12 cellular contexts compared by ENCODE assay signal in genomic region chr11:117606211-117606610, GRCh38.
DNase-seq lines count a peak whose midpoint lies in the region; ATAC-seq, FAIRE-seq and TF ChIP-seq lines count a peak whose summit lies in the region.
"Had no signal": no experiment of that assay in that cellular context is flagged by ENCODE, and none has a peak within 500 bp of the region (broad histone marks: within the 10 kb centered on the region; RNA-seq: fewer than 3 reads in every experiment).

No MANE protein-coding gene starts in this region.

- H3K79me2 ChIP-seq in GM12878 (ENCODE audit: control insufficient read depth, insufficient read depth, low read length), result no peaks in the 10 kb centered on the region

- DNase-seq in activated CD4-positive, alpha-beta T cell treated with anti-CD3 and anti-CD28 coated beads, Interleukin-2, amount 10 ng/mL, durations not matched to agents 24 days and 14 days, result peak; percentile 72
- no peak for DNase-seq in activated CD4-positive, alpha-beta T cell treated with anti-CD3 and anti-CD28 coated beads for 1 hour
- peak; percentile 62 for DNase-seq in GM12878 (ENCODE audit: low read depth, low spot score)
- DNase-seq in stimulated activated naive B cell treated with anti-CD40 and anti-IgM and Interleukin-4, amounts not matched to agents 10 μg/mL and 1 μg/mL and 100 μg/mL, for 72 hours, result no peak
- DNase-seq: caudate nucleus; stimulated activated CD4-positive, alpha-beta T cell treated with anti-CD3 and anti-CD28 coated beads, Interleukin-1b, Interleukin-23, amount 100 ng/mL, for 48 hours had no signal

- ATAC-seq in GM18868 (IDR thresholded peaks at IDR 0.05; ENCODE audit: unreplicated experiment), result peak; percentile 71
- ATAC-seq in HG02885 (IDR thresholded peaks at IDR 0.05; ENCODE audit: poor library complexity, unreplicated experiment), result peak; percentile 67
- ATAC-seq in GM12878, result peak; percentile 88
- ATAC-seq in HG02973 (IDR thresholded peaks at IDR 0.05; ENCODE audit: unreplicated experiment), result no peak
- ATAC-seq in stimulated activated naive B cell treated with anti-CD40 and anti-IgM and Interleukin-4, amounts not matched to agents 10 μg/mL and 1 μg/mL and 100 μg/mL, for 72 hours (replicated peaks), result no peak
- no peak for ATAC-seq in GM21737 (IDR thresholded peaks at IDR 0.05; ENCODE audit: unreplicated experiment)

- peak overlapping the region; percentile 54; the same call in 1 of the 2 replicates for H3K27ac ChIP-seq in GM12878 (ENCODE audit: control insufficient read depth, insufficient read depth)

- BruUV-seq in GM12878 (replicated peaks; lab: Mats Ljungman, UMichigan), result no TSS peak

- H3K4me3 Mint-ChIP-seq in activated CD4-positive, alpha-beta T cell treated with anti-CD3 and anti-CD28 coated beads, Interleukin-2, amount 10 ng/mL, durations not matched to agents 24 days and 14 days, result peak overlapping the region; percentile 56
- H3K4me3 Mint-ChIP-seq in stimulated activated naive B cell treated with anti-CD40 and anti-IgM and Interleukin-4, amounts not matched to agents 10 μg/mL and 1 μg/mL and 100 μg/mL, for 72 hours, result no peak overlapping the region

- FAIRE-seq in GM12878 (lab: Jason Lieb, UNC), result peak; percentile 66
- FAIRE-seq: D721Med, endothelial cell of umbilical vein had no signal

- intact Hi-C loops in activated CD4-positive, alpha-beta T cell treated with anti-CD3 and anti-CD28 coated beads, Interleukin-2, amount 10 ng/mL, durations not matched to agents 24 days and 14 days (cut with micrococcal nuclease), result no loop called here
- intact Hi-C loops in GM12878 (cut with micrococcal nuclease; ENCODE audit: unreplicated experiment), result loop anchor here (5.0 kb wide), 1 partner anchor 211 kb away; no protein-coding TSS in a partner anchor

- peak overlapping the region; percentile 52 for H3K27ac Mint-ChIP-seq in activated CD4-positive, alpha-beta T cell treated with anti-CD3 and anti-CD28 coated beads, Interleukin-2, amount 10 ng/mL, durations not matched to agents 24 days and 14 days
- no peak overlapping the region for H3K27ac Mint-ChIP-seq in stimulated activated naive B cell treated with anti-CD40 and anti-IgM and Interleukin-4, amounts not matched to agents 10 μg/mL and 1 μg/mL and 100 μg/mL, for 72 hours

- H3K9me3 ChIP-seq in GM12878 (replicated peaks; ENCODE audit: control insufficient read depth, insufficient read depth, low read length), result no peaks in the 10 kb centered on the region

- TF ChIP-seq CTCF in GM12878 (IDR thresholded peaks at IDR 0.05 in 2 of 3, conservative IDR thresholded peaks at IDR 0.05 in 1 of 3; ENCODE audit: control insufficient read depth in 2 of 3, extremely low read depth in 1 of 3, insufficient read depth in 1 of 3, low read depth in 3 of 3, low read length in 3 of 3), result no peak

- WGBS in GM12878 (ENCODE audit: insufficient coverage, insufficient replicate concordance, low lambda C conversion rate, missing lambda C conversion rate), result 3% methylated on average over 5 of the region's 5 CpGs

- no peaks in the 10 kb centered on the region for H3K36me3 ChIP-seq in GM12878 (ENCODE audit: control insufficient read depth in 2 of 2, insufficient read depth in 2 of 2, low read length in 1 of 2)

- H2AFZ ChIP-seq in GM12878 (ENCODE audit: control insufficient read depth, low read depth, low read length), result no peak overlapping the region

- no peaks in the 10 kb centered on the region for H3K36me3 Mint-ChIP-seq in activated CD4-positive, alpha-beta T cell treated with anti-CD3 and anti-CD28 coated beads, Interleukin-2, amount 10 ng/mL, durations not matched to agents 24 days and 14 days (ENCODE audit: low read depth)
- peaks cover 0 to 4% of the 10 kb centered on the region in 2 donors for H3K36me3 Mint-ChIP-seq in stimulated activated naive B cell treated with anti-CD40 and anti-IgM and Interleukin-4, amounts not matched to agents 10 μg/mL and 1 μg/mL and 100 μg/mL, for 72 hours

- TF ChIP-seq RAD21 in GM12878 (IDR thresholded peaks at IDR 0.05; ENCODE audit: insufficient read depth, low read depth, low read length), result no peak

- RAD21 ChIA-PET in GM12878 (lab: Charles Lee; ENCODE audit: unreplicated experiment), result interaction anchor here (0.6 to 1.9 kb wide), 10 partner anchors 15 to 331 kb away, joined by 3 to 6 read pairs (median 5); no protein-coding TSS in a partner anchor

- no peaks in the 10 kb centered on the region for H3K9me3 Mint-ChIP-seq in activated CD4-positive, alpha-beta T cell treated with anti-CD3 and anti-CD28 coated beads, Interleukin-2, amount 10 ng/mL, durations not matched to agents 24 days and 14 days
- no peaks in the 10 kb centered on the region for H3K9me3 Mint-ChIP-seq in stimulated activated naive B cell treated with anti-CD40 and anti-IgM and Interleukin-4, amounts not matched to agents 10 μg/mL and 1 μg/mL and 100 μg/mL, for 72 hours

- H3K4me3 ChIP-seq in GM12878, result no peak overlapping the region

- CTCF ChIA-PET in GM12878 (lab: Yijun Ruan, JAX), result interaction anchor here (0.7 to 3.2 kb wide), 5 partner anchors 12 to 203 kb away, joined by 3 to 29 read pairs (median 6); no protein-coding TSS in a partner anchor

- H4K20me1 ChIP-seq in GM12878 (ENCODE audit: control insufficient read depth, insufficient read depth), result no peaks in the 10 kb centered on the region

- SMC1A ChIA-PET in GM12878 (lab: Charles Lee; ENCODE audit: uncharacterized antibody, unreplicated experiment), result interaction anchor here (1.0 to 2.2 kb wide), 5 partner anchors 9 to 84 kb away, joined by 3 to 9 read pairs (median 4); no protein-coding TSS in a partner anchor

- no peaks in the 10 kb centered on the region for H3K27me3 ChIP-seq in GM12878 (replicated peaks in 1 of 2; ENCODE audit: control insufficient read depth in 2 of 2, insufficient read depth in 2 of 2, low read length in 1 of 2)

- H3K9ac ChIP-seq in GM12878 (ENCODE audit: control insufficient read depth, insufficient read depth, low read length), result no peak overlapping the region

- H3K27me3 Mint-ChIP-seq in activated CD4-positive, alpha-beta T cell treated with anti-CD3 and anti-CD28 coated beads, Interleukin-2, amount 10 ng/mL, durations not matched to agents 24 days and 14 days, result peaks cover 8% of the 10 kb centered on the region
- peaks cover 6 to 17% of the 10 kb centered on the region in 2 donors for H3K27me3 Mint-ChIP-seq in stimulated activated naive B cell treated with anti-CD40 and anti-IgM and Interleukin-4, amounts not matched to agents 10 μg/mL and 1 μg/mL and 100 μg/mL, for 72 hours

- POLR2A ChIA-PET in GM12878 (lab: Charles Lee), result interaction anchor here (1.1 kb wide), 1 partner anchor 18 kb away, joined by 5 read pairs; no protein-coding TSS in a partner anchor

- in situ Hi-C loops in GM12878 (cut with MboI), result no loop called here

- peak overlapping the region; percentile 56 for H3K4me2 ChIP-seq in GM12878 (ENCODE audit: control insufficient read depth, insufficient read depth)

- no peak for TF ChIP-seq EP300 in GM12878 (IDR thresholded peaks at IDR 0.05; ENCODE audit: borderline replicate concordance in 1 of 2, control insufficient read depth in 1 of 2, low read depth in 2 of 2, low read length in 2 of 2)

- H3K4me1 Mint-ChIP-seq in activated CD4-positive, alpha-beta T cell treated with anti-CD3 and anti-CD28 coated beads, Interleukin-2, amount 10 ng/mL, durations not matched to agents 24 days and 14 days, result peaks cover 27% of the 10 kb centered on the region
- peaks cover 23 to 30% of the 10 kb centered on the region in 2 donors for H3K4me1 Mint-ChIP-seq in stimulated activated naive B cell treated with anti-CD40 and anti-IgM and Interleukin-4, amounts not matched to agents 10 μg/mL and 1 μg/mL and 100 μg/mL, for 72 hours

- TF ChIP-seq POLR2A in GM12878 (IDR thresholded peaks at IDR 0.05; ENCODE audit: low read depth, low read length), result no peak

- H3K4me1 ChIP-seq in GM12878 (ENCODE audit: control insufficient read depth, insufficient read depth, low read length), result peaks cover 36% of the 10 kb centered on the region

TF ChIP-seq in GM12878, 131 proteins besides CTCF, POLR2A, EP300 and RAD21 (continues in another document):
- TF ChIP-seq SMARCA5 (IDR thresholded peaks at IDR 0.05), result no peak
- TF ChIP-seq BHLHE40 (IDR thresholded peaks at IDR 0.05; ENCODE audit: borderline replicate concordance in 1 of 2, low read depth in 2 of 2, low read length in 1 of 2), result peak in 1 of 2 experiments; percentile 8; a peak in 1 of 4 replicates
- no peak for TF ChIP-seq ZNF274 (IDR thresholded peaks at IDR 0.05; ENCODE audit: insufficient read depth, insufficient read length)
- TF ChIP-seq RCOR1 (conservative IDR thresholded peaks at IDR 0.05; ENCODE audit: low read depth, low read length), result 0 out of 2 replicates have a peak, but pooled peaks have one; percentile 21
- no peak for TF ChIP-seq YY1 (IDR thresholded peaks at IDR 0.05; ENCODE audit: low read depth, low read length)
- TF ChIP-seq IKZF1 (conservative IDR thresholded peaks at IDR 0.05), result peak; percentile 36; the same call in 1 of the 2 replicates
- TF ChIP-seq IKZF2 (IDR thresholded peaks at IDR 0.05), result peak in 1 of 2 experiments; percentile 8; a peak in 1 of 4 replicates
- peak; percentile 71 for TF ChIP-seq IRF4 (IDR thresholded peaks at IDR 0.05; ENCODE audit: low read depth, low read length)
- TF ChIP-seq EGR1 (IDR thresholded peaks at IDR 0.05; ENCODE audit: borderline replicate concordance in 1 of 2, low read depth in 2 of 2, low read length in 2 of 2), result 0 out of 3 replicates have a peak, but pooled peaks of 1 of the 2 experiments have one; percentile 4
- 0 out of 2 replicates have a peak, but pooled peaks have one; percentile 30 for TF ChIP-seq PAX5 (IDR thresholded peaks at IDR 0.05; ENCODE audit: borderline replicate concordance, low read depth, low read length)
- TF ChIP-seq NRF1 (conservative IDR thresholded peaks at IDR 0.05; ENCODE audit: low read depth, low read length), result no peak
- no peak for TF ChIP-seq GABPA (IDR thresholded peaks at IDR 0.05; ENCODE audit: low read depth)
- peak; percentile 66; the same call in 1 of the 2 replicates for TF ChIP-seq TCF7 (IDR thresholded peaks at IDR 0.05; ENCODE audit: borderline replicate concordance)
- TF ChIP-seq ZNF24 (IDR thresholded peaks at IDR 0.05), result 0 out of 2 replicates have a peak, but pooled peaks have one; percentile 27
- 0 out of 2 replicates have a peak, but pooled peaks have one; percentile 37 for TF ChIP-seq NFIC (IDR thresholded peaks at IDR 0.05; ENCODE audit: low read depth, low read length)

Comparison
In these comparisons a context has a peak if more than half of its experiments do, and no peak if none do; other contexts are left out.
1. DNase-seq: peak in activated CD4-positive, alpha-beta T cell treated with anti-CD3 and anti-CD28 coated beads, Interleukin-2, amount 10 ng/mL, durations not matched to agents 24 days and 14 days (single experiment) and GM12878 (single experiment); none in activated CD4-positive, alpha-beta T cell treated with anti-CD3 and anti-CD28 coated beads for 1 hour (single experiment) and stimulated activated naive B cell treated with anti-CD40 and anti-IgM and Interleukin-4, amounts not matched to agents 10 μg/mL and 1 μg/mL and 100 μg/mL, for 72 hours (single experiment).
2. ATAC-seq: peak in GM18868 (single experiment), HG02885 (single experiment) and GM12878 (single experiment); none in HG02973 (single experiment), stimulated activated naive B cell treated with anti-CD40 and anti-IgM and Interleukin-4, amounts not matched to agents 10 μg/mL and 1 μg/mL and 100 μg/mL, for 72 hours (0 of 2) and GM21737 (single experiment).